In the genomic region with DNA sequence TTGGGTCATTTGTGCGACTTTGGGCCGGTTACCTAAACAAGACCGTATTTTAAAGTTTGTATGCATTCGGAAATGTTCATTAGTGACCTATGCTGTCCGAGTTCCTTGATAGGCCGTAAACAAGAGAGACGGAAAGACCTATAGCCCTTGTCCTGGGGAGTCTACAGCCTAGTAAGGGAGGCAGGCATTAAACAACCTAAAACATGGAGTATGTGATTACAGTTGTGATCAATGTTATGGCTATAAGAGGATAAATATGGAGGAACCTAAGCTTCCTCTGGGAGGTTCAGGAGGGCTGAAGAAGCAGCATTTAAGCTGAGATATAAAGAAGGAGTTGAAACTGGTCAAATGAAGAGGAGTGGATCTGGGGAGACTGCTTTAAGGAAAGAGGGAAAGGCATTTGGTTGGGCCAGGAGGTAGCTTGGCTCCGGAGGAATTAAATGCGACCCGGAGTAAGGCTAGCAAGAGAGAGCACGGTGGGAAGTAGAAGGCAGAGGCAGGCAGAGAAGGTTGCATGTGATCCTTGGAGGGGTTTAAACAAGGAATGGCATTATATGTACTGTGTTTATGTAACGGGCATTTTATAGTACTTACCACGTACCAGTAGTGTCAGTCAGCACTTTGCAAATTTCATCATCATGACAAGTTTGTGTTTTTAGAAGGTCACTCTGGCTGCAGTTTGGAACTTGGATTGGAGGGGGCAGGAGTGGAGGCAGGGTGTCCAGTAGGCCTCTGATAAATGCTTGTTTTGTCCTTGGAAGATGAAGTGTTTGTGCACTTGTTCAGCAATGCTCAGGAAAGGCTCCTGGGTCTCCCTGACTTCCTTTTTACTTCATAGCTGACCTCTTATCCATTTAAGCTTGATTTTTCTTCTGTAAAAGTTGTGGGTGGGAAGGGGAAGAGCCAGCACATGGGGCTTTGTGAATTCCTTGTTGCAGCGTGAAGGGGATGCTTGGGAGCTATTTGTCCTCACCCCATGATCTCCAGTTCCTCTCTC, we compare ENCODE assay signal across 6 cellular contexts. TPM values are rescaled to one million over a fixed set of nuclear protein-coding genes. Genes with fewer than 3 reads are reported as not detected.
DNase-seq lines count a peak whose midpoint lies in the region; TF ChIP-seq lines count a peak whose summit lies in the region.

No MANE protein-coding gene starts in this region.

- peak overlapping the region; percentile 3 for H3K27ac ChIP-seq in endodermal cell (ENCODE audit: low read depth, low read length)

- peak overlapping the region; percentile 69 for H3K4me2 ChIP-seq in skeletal muscle satellite cell (ENCODE audit: low read length)

- H3K9ac ChIP-seq in endodermal cell (ENCODE audit: extremely low read depth, low read length, poor library complexity, severe bottlenecking), result peak overlapping the region; percentile 56
- peak overlapping the region; percentile 81 for H3K9ac ChIP-seq in skeletal muscle satellite cell (ENCODE audit: low read depth, low read length)

- peaks cover 14% of the 10 kb centered on the region for H3K4me1 Mint-ChIP-seq in activated CD4-positive, alpha-beta T cell treated with anti-CD3 and anti-CD28 coated beads, Interleukin-2, amount 10 ng/mL, durations not matched to agents 24 days and 14 days
- peaks cover 21% of the 10 kb centered on the region for H3K4me1 Mint-ChIP-seq in endodermal cell

- WGBS in endodermal cell (ENCODE audit: insufficient coverage in 1 of 2, insufficient read length in 1 of 2), 2 experiments, result 86 to 93% methylated on average over 14 of the region's 14 CpGs

- no peak for DNase-seq in activated CD4-positive, alpha-beta T cell treated with anti-CD3 and anti-CD28 coated beads, Interleukin-2, amount 10 ng/mL, durations not matched to agents 24 days and 14 days
- DNase-seq in activated CD4-positive, alpha-beta T cell treated with anti-CD3 and anti-CD28 coated beads for 48 hours, result no peak
- no peak for DNase-seq in endodermal cell
- no peak for DNase-seq in activated gamma-delta T cell treated with Interleukin-2 at 50 U/mL for 16 hours
- DNase-seq in D341Med (ENCODE audit: low spot score), result no peak

- H3K4me1 ChIP-seq in endodermal cell (ENCODE audit: control insufficient read depth, insufficient read depth, low read length) (no peaks in the 10 kb centered on the region), skeletal muscle satellite cell (ENCODE audit: control insufficient read depth, insufficient read depth, low read length) (peaks cover 61% of the 10 kb centered on the region)

- H3K9me3 Mint-ChIP-seq in activated CD4-positive, alpha-beta T cell treated with anti-CD3 and anti-CD28 coated beads, Interleukin-2, amount 10 ng/mL, durations not matched to agents 24 days and 14 days, result no peaks in the 10 kb centered on the region
- no peaks in the 10 kb centered on the region for H3K9me3 Mint-ChIP-seq in endodermal cell

- H3K36me3 ChIP-seq in endodermal cell (ENCODE audit: control insufficient read depth, insufficient read depth, low read length) (no peaks in the 10 kb centered on the region), skeletal muscle satellite cell (ENCODE audit: insufficient read depth, low read length) (no peaks in the 10 kb centered on the region)

- H3K27ac Mint-ChIP-seq in activated CD4-positive, alpha-beta T cell treated with anti-CD3 and anti-CD28 coated beads, Interleukin-2, amount 10 ng/mL, durations not matched to agents 24 days and 14 days, result peak overlapping the region; percentile 45
- H3K27ac Mint-ChIP-seq in endodermal cell, result peak overlapping the region; percentile 97

- H3K9me3 ChIP-seq in endodermal cell (ENCODE audit: control insufficient read depth, low read length) (no peaks in the 10 kb centered on the region), skeletal muscle satellite cell (replicated peaks; ENCODE audit: low read length) (no peaks in the 10 kb centered on the region)

- no peaks in the 10 kb centered on the region for H3K36me3 Mint-ChIP-seq in activated CD4-positive, alpha-beta T cell treated with anti-CD3 and anti-CD28 coated beads, Interleukin-2, amount 10 ng/mL, durations not matched to agents 24 days and 14 days (ENCODE audit: low read depth)
- no peaks in the 10 kb centered on the region for H3K36me3 Mint-ChIP-seq in endodermal cell (ENCODE audit: low read depth)

- H3K27me3 Mint-ChIP-seq in activated CD4-positive, alpha-beta T cell treated with anti-CD3 and anti-CD28 coated beads, Interleukin-2, amount 10 ng/mL, durations not matched to agents 24 days and 14 days, result peaks cover 7% of the 10 kb centered on the region
- peaks cover 14% of the 10 kb centered on the region for H3K27me3 Mint-ChIP-seq in endodermal cell (ENCODE audit: insufficient read depth)

- H3K27me3 ChIP-seq in endodermal cell (ENCODE audit: control insufficient read depth, insufficient read depth, low read length, poor library complexity, severe bottlenecking) (no peaks in the 10 kb centered on the region), skeletal muscle satellite cell (ENCODE audit: control insufficient read depth, insufficient read depth, low read length) (no peaks in the 10 kb centered on the region)

- H3K4me3 ChIP-seq in endodermal cell (ENCODE audit: low read length) (peak overlapping the region; percentile 72), skeletal muscle satellite cell (ENCODE audit: low read length) (peak overlapping the region; percentile 92)

- TF ChIP-seq CTCF in endodermal cell (conservative IDR thresholded peaks at IDR 0.05), result no peak

- peak overlapping the region; percentile 82 for H3K4me3 Mint-ChIP-seq in activated CD4-positive, alpha-beta T cell treated with anti-CD3 and anti-CD28 coated beads, Interleukin-2, amount 10 ng/mL, durations not matched to agents 24 days and 14 days
- H3K4me3 Mint-ChIP-seq in endodermal cell, result peak overlapping the region; percentile 74

- intact Hi-C loops in activated CD4-positive, alpha-beta T cell treated with anti-CD3 and anti-CD28 coated beads, Interleukin-2, amount 10 ng/mL, durations not matched to agents 24 days and 14 days (cut with micrococcal nuclease), result loop anchor here (1.0 to 2.0 kb wide), 4 partner anchors 26 to 190 kb away; a partner anchor contains a TSS

RNA-seq across cellular contexts. Expression of a gene that starts 1.0 kb away (rescaled TPM):
- total RNA-seq in activated CD4-positive, alpha-beta T cell treated with anti-CD3 and anti-CD28 coated beads, Interleukin-2, amount 10 ng/mL, durations not matched to agents 24 days and 14 days, result 1.1 and 1.3 TPM in 2 replicates
- total RNA-seq in endodermal cell, result 1 to 10 TPM; 3.9 to 4.3 TPM
- polyA plus RNA-seq in endodermal cell (2013, experiment 1 of 2), result 2.7 TPM
- 2.7 TPM for polyA plus RNA-seq in endodermal cell (2013, experiment 2 of 2)
- 19.0 and 19.9 TPM in 2 replicates for total RNA-seq in skeletal muscle satellite cell (2012; rRNA removed)

RNA-seq across cellular contexts. Expression of a gene that starts 25.4 kb away (rescaled TPM):
- 4.6 and 5.6 TPM in 2 replicates for total RNA-seq in activated CD4-positive, alpha-beta T cell treated with anti-CD3 and anti-CD28 coated beads, Interleukin-2, amount 10 ng/mL, durations not matched to agents 24 days and 14 days
- 10 to 100 TPM; 44.3 to 47.9 TPM for total RNA-seq in endodermal cell
- 33.1 TPM for polyA plus RNA-seq in endodermal cell (2013, experiment 1 of 2)
- 31.4 TPM for polyA plus RNA-seq in endodermal cell (2013, experiment 2 of 2)
- 35.7 and 36.9 TPM in 2 replicates for total RNA-seq in skeletal muscle satellite cell (2012; rRNA removed)

RNA-seq across cellular contexts. Expression of a gene that starts 47.6 kb away (rescaled TPM):
- total RNA-seq in activated CD4-positive, alpha-beta T cell treated with anti-CD3 and anti-CD28 coated beads, Interleukin-2, amount 10 ng/mL, durations not matched to agents 24 days and 14 days, result 17.8 TPM in 2 replicates
- total RNA-seq in endodermal cell, result 10 to 100 TPM; 14.5 to 18.1 TPM
- polyA plus RNA-seq in endodermal cell (2013, experiment 1 of 2), result 14.4 TPM
- polyA plus RNA-seq in endodermal cell (2013, experiment 2 of 2), result 13.6 TPM
- 15.5 TPM in 2 replicates for total RNA-seq in skeletal muscle satellite cell (2012; rRNA removed)

RNA-seq across cellular contexts. Expression of a gene that starts 48.8 kb away (rescaled TPM):
- total RNA-seq in activated CD4-positive, alpha-beta T cell treated with anti-CD3 and anti-CD28 coated beads, Interleukin-2, amount 10 ng/mL, durations not matched to agents 24 days and 14 days, result 38.1 and 42.2 TPM in 2 replicates
- 10 to 100 TPM; 33.5 to 36.3 TPM for total RNA-seq in endodermal cell
- 22.3 TPM for polyA plus RNA-seq in endodermal cell (2013, experiment 1 of 2)
- polyA plus RNA-seq in endodermal cell (2013, experiment 2 of 2), result 17.6 TPM
- 15.7 and 16.6 TPM in 2 replicates for total RNA-seq in skeletal muscle satellite cell (2012; rRNA removed)

RNA-seq across cellular contexts. Expression of a gene that starts 54.8 kb away (rescaled TPM):
- 2.2 and 2.4 TPM in 2 replicates for total RNA-seq in activated CD4-positive, alpha-beta T cell treated with anti-CD3 and anti-CD28 coated beads, Interleukin-2, amount 10 ng/mL, durations not matched to agents 24 days and 14 days
- total RNA-seq in endodermal cell, result 10 to 100 TPM; 19.0 to 21.3 TPM
- 27.5 TPM for polyA plus RNA-seq in endodermal cell (2013, experiment 1 of 2)
- 26.4 TPM for polyA plus RNA-seq in endodermal cell (2013, experiment 2 of 2)
- total RNA-seq in skeletal muscle satellite cell (2012; rRNA removed), result 3.0 and 3.9 TPM in 2 replicates
